20 cellular contexts compared by ENCODE assay signal in the genomic region with DNA sequence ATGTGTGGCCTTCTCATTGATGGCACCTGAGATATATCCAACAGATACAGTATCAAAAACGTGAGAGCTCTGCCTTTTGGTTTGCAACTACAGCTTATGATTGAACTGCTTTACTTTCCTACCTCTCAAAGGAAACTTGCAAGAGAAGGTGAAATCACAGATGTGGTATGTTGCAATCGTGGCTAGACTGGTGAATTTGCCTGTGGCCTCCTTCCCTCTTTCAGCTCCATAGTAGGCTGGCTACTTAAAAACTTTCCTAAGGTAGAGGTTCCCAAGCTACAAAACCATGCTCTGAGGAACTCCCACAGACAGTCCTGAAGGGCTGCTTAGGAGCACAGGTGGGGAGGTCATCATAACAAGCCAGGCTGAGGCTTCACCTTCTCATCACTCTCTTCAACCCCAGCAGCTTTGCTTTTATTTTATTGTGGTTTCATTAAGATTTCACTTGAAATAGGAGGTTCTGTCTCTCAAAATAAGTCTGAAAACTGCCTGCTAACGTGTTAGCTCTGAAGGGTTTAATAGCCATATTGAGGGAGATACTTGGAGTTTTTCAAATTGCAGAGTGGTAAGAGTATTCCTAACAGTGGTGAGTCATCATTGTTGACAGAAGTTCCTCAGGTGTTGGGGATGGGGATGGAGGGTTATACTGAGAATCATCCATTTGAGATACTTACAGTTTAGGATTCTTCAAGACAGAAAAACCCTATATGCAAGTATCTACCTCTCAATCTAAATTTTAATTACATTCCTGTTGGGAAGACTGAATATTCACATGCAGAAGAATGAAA.
A peak's percentile ranks its signal among the peaks of the same experiment; 100 is the strongest.
DNase-seq lines count a peak whose midpoint lies in the region; ATAC-seq, FAIRE-seq and TF ChIP-seq lines count a peak whose summit lies in the region.
"Had no signal": no experiment of that assay in that cellular context is flagged by ENCODE, and none has a peak within 500 bp of the region (broad histone marks: within the 10 kb centered on the region; RNA-seq: fewer than 3 reads in every experiment).

No MANE protein-coding gene starts in this region.

- ATAC-seq in psoas muscle = no peak
- ATAC-seq: CD8-positive, alpha-beta T cell had no signal

- no peaks in the 10 kb centered on the region for H3K9me3 Mint-ChIP-seq in astrocyte (ENCODE audit: unreplicated experiment)
- H3K9me3 Mint-ChIP-seq: activated naive CD4-positive, alpha-beta T cell treated with anti-CD3 and anti-CD28 coated beads, Interleukin-2, amount 10 ng/mL, durations not matched to agents 7 days and 5 days; CD8-positive, alpha-beta T cell; nephron progenitor cell had no signal

- no peak overlapping the region for H3K9ac ChIP-seq in astrocyte (ENCODE audit: low read length)

- H3K4me2 ChIP-seq in astrocyte (ENCODE audit: low read length) = peak overlapping the region; percentile 27
- no peak overlapping the region for H3K4me2 ChIP-seq in hepatocyte

- TF ChIP-seq CTCF in astrocyte (IDR thresholded peaks at IDR 0.05; ENCODE audit: insufficient read depth, low read depth, low read length) (no peak), hepatocyte (IDR thresholded peaks at IDR 0.05; ENCODE audit: poor library complexity) (no peak), psoas muscle (IDR thresholded peaks at IDR 0.05) (no peak)

- TF ChIP-seq POLR2A in H54 (IDR thresholded peaks at IDR 0.05; ENCODE audit: low read depth, low read length) = no peak

- H3K27me3 ChIP-seq in astrocyte (ENCODE audit: insufficient read depth, low read length) = no peaks in the 10 kb centered on the region
- H3K27me3 ChIP-seq in hepatocyte = no peaks in the 10 kb centered on the region
- no peaks in the 10 kb centered on the region for H3K27me3 ChIP-seq in psoas muscle (ENCODE audit: insufficient read depth in 3 of 3, low read length in 2 of 3)
- H3K27me3 ChIP-seq: stomach, vagina had no signal

- intact Hi-C loops in psoas muscle (cut with DNase I) = no loop called here

- DNase-seq in A172 (ENCODE audit: low spot score) = peak; percentile 2
- peak; percentile 10 for DNase-seq in M059J (ENCODE audit: low read depth)
- DNase-seq in astrocyte (ENCODE audit: low read depth) = peak; percentile 33
- no peak for DNase-seq in hepatocyte (ENCODE audit: low spot score)
- no peak for DNase-seq in activated naive CD4-positive, alpha-beta T cell (lab: John Stamatoyannopoulos, UW)
- no peak for DNase-seq in caudate nucleus (lab: John Stamatoyannopoulos, UW)
- no peak for DNase-seq in H54 (ENCODE audit: insufficient read length, low spot score)
- DNase-seq in psoas muscle = no peak
- DNase-seq: activated CD4-positive, alpha-beta T cell treated with anti-CD3 and anti-CD28 coated beads for 48 hours; activated naive CD4-positive, alpha-beta T cell treated with anti-CD3 and anti-CD28 coated beads, Interleukin-2, amount 10 ng/mL, durations not matched to agents 7 days and 5 days; CD8-positive, alpha-beta T cell; DND-41; effector memory CD4-positive, alpha-beta T cell; foreskin melanocyte; KBM-7; NCI-H1105 treated with DMSO at 0.1 percent for 48 hours; nephron progenitor cell; stomach had no signal

- H4K20me1 ChIP-seq in astrocyte (ENCODE audit: insufficient read depth, low read length) (no peaks in the 10 kb centered on the region), hepatocyte (ENCODE audit: insufficient read depth, poor library complexity, severe bottlenecking) (no peaks in the 10 kb centered on the region)

- FAIRE-seq in astrocyte (lab: Jason Lieb, UNC) = no peak
- FAIRE-seq in H54 (lab: Jason Lieb, UNC) = no peak

- WGBS in hepatocyte (ENCODE audit: low lambda C conversion rate, missing lambda C conversion rate) = 74% methylated on average over 3 of the region's 3 CpGs
- WGBS in psoas muscle, 3 donors = 85 to 86% (median 86%) methylated on average over 3 of the region's 3 CpGs

- H3K4me1 ChIP-seq in astrocyte (ENCODE audit: insufficient read depth, low read length) = no peaks in the 10 kb centered on the region
- H3K4me1 ChIP-seq in hepatocyte (ENCODE audit: insufficient read depth) = peaks cover 18% of the 10 kb centered on the region
- no peaks in the 10 kb centered on the region for H3K4me1 ChIP-seq in psoas muscle
- H3K4me1 ChIP-seq: stomach, vagina had no signal

- H3K36me3 Mint-ChIP-seq in astrocyte (ENCODE audit: low read depth, unreplicated experiment) = peaks cover 21% of the 10 kb centered on the region
- H3K36me3 Mint-ChIP-seq: activated naive CD4-positive, alpha-beta T cell treated with anti-CD3 and anti-CD28 coated beads, Interleukin-2, amount 10 ng/mL, durations not matched to agents 7 days and 5 days; CD8-positive, alpha-beta T cell had no signal

- H3K9me3 ChIP-seq in astrocyte (ENCODE audit: insufficient read depth, low read depth, low read length) (no peaks in the 10 kb centered on the region), hepatocyte (ENCODE audit: low read depth) (no peaks in the 10 kb centered on the region), psoas muscle (no peaks in the 10 kb centered on the region)
- H3K9me3 ChIP-seq: stomach, vagina had no signal

- H3K27ac ChIP-seq in astrocyte (ENCODE audit: low read depth, low read length) (no peak overlapping the region), hepatocyte (peak overlapping the region; percentile 13), caudate nucleus (ENCODE audit: low read depth, low read length) (no peak overlapping the region), psoas muscle (no peak overlapping the region)
- H3K27ac ChIP-seq: stomach, vagina had no signal

- H3K79me2 ChIP-seq in astrocyte (ENCODE audit: insufficient read depth, low read length) = no peaks in the 10 kb centered on the region
- no peaks in the 10 kb centered on the region for H3K79me2 ChIP-seq in hepatocyte

- peak overlapping the region; percentile 67 for H3K27ac Mint-ChIP-seq in astrocyte (ENCODE audit: unreplicated experiment)
- H3K27ac Mint-ChIP-seq: activated naive CD4-positive, alpha-beta T cell treated with anti-CD3 and anti-CD28 coated beads, Interleukin-2, amount 10 ng/mL, durations not matched to agents 7 days and 5 days; CD8-positive, alpha-beta T cell; nephron progenitor cell had no signal

- no peaks in the 10 kb centered on the region for H3K27me3 Mint-ChIP-seq in astrocyte (ENCODE audit: low read depth, unreplicated experiment)

- peaks cover 35% of the 10 kb centered on the region for H3K36me3 ChIP-seq in astrocyte (ENCODE audit: insufficient read depth, low read length)
- H3K36me3 ChIP-seq in hepatocyte (replicated peaks; ENCODE audit: insufficient read depth, low read depth) = no peaks in the 10 kb centered on the region
- H3K36me3 ChIP-seq in psoas muscle (ENCODE audit: insufficient read depth in 1 of 2, low read depth in 1 of 2) = peaks cover 0 to 4% of the 10 kb centered on the region in 2 donors

- H3K9me2 ChIP-seq in hepatocyte (replicated peaks; ENCODE audit: insufficient read depth) = no peaks in the 10 kb centered on the region

- H2AFZ ChIP-seq in astrocyte (ENCODE audit: low read depth, low read length) (no peak overlapping the region), hepatocyte (no peak overlapping the region)

- peak overlapping the region; percentile 23 for H3K4me3 Mint-ChIP-seq in astrocyte (ENCODE audit: unreplicated experiment)
- H3K4me3 Mint-ChIP-seq: activated naive CD4-positive, alpha-beta T cell treated with anti-CD3 and anti-CD28 coated beads, Interleukin-2, amount 10 ng/mL, durations not matched to agents 7 days and 5 days; CD8-positive, alpha-beta T cell; nephron progenitor cell had no signal

- H3K4me1 Mint-ChIP-seq in astrocyte (ENCODE audit: low read depth, unreplicated experiment) = peaks cover 10% of the 10 kb centered on the region
- H3K4me1 Mint-ChIP-seq: nephron progenitor cell had no signal

- H3K4me3 ChIP-seq in astrocyte (ENCODE audit: insufficient read depth, low read depth, low read length) (no peak overlapping the region), hepatocyte (no peak overlapping the region), psoas muscle (no peak overlapping the region)
- H3K4me3 ChIP-seq: lung, stomach, vagina had no signal

Comparison
In these comparisons a context has a peak if more than half of its experiments do, and no peak if none do; other contexts are left out.
1. DNase-seq: peak in A172 (single experiment), M059J (single experiment) and astrocyte (single experiment); none in hepatocyte (single experiment), activated naive CD4-positive, alpha-beta T cell (0 of 4), caudate nucleus (0 of 61), H54 (single experiment) and psoas muscle (0 of 2).